17 cellular contexts compared by ENCODE assay signal in genomic region chr2:197204855-197205254, GRCh38.
DNase-seq lines count a peak whose midpoint lies in the region; ATAC-seq, FAIRE-seq and TF ChIP-seq lines count a peak whose summit lies in the region.
"Had no signal": no experiment of that assay in that cellular context is flagged by ENCODE, and none has a peak within 500 bp of the region (broad histone marks: within the 10 kb centered on the region; RNA-seq: fewer than 3 reads in every experiment).

No MANE protein-coding gene starts in this region.

- peak overlapping the region; percentile 93 to 100 (median 98) for H3K27ac Mint-ChIP-seq in naive thymus-derived CD4-positive, alpha-beta T cell
- H3K27ac Mint-ChIP-seq in GM23338 = no peak overlapping the region

- H2AFZ ChIP-seq in HepG2 (ENCODE audit: low read length) (no peak overlapping the region), GM23338 (no peak overlapping the region)

- POLR2A ChIA-PET in HepG2 (lab: Yijun Ruan, JAX) = no interaction called here
- POLR2A ChIA-PET in naive thymus-derived CD4-positive, alpha-beta T cell (lab: Charles Lee) = interaction anchor here (0.7 to 14.4 kb wide), 15 partner anchors 5 to 122 kb away, joined by 3 to 254 read pairs (median 6); partner anchors contain the start of gene ANKRD44

- no peaks in the 10 kb centered on the region for H4K20me1 ChIP-seq in HepG2 (ENCODE audit: insufficient read depth, low read length)
- no peaks in the 10 kb centered on the region for H4K20me1 ChIP-seq in GM23338 (replicated peaks; ENCODE audit: insufficient read depth)

- H3K9me2 ChIP-seq in GM23338 (ENCODE audit: insufficient read depth) = no peaks in the 10 kb centered on the region

- intact Hi-C loops in HepG2 (cut with micrococcal nuclease; ENCODE audit: unreplicated experiment) = loop anchor here (5.0 kb wide), 1 partner anchor 1872 kb away; no protein-coding TSS in a partner anchor
- intact Hi-C loops in naive thymus-derived CD4-positive, alpha-beta T cell (cut with micrococcal nuclease) = loop anchor here in 1 of 2 donors (10.0 kb wide), 1 partner anchor 300 kb away; the partner anchor contains the start of gene HSPE1

- FAIRE-seq in HepG2 (lab: Jason Lieb, UNC) = no peak
- FAIRE-seq: HTR-8/SVneo, kidney had no signal

- H3K79me2 ChIP-seq in HepG2 (ENCODE audit: insufficient read depth, low read length) = no peaks in the 10 kb centered on the region
- no peaks in the 10 kb centered on the region for H3K79me2 ChIP-seq in GM23338 (replicated peaks; ENCODE audit: insufficient read depth)

- H3K4me3 ChIP-seq in liver (ENCODE audit: low read depth in 1 of 3, low read length in 3 of 3) = no peak overlapping the region
- no peak overlapping the region for H3K4me3 ChIP-seq in HepG2 (replicated peaks in 1 of 3; ENCODE audit: insufficient read depth in 1 of 3, low read depth in 2 of 3, low read length in 3 of 3)
- no peak overlapping the region for H3K4me3 ChIP-seq in astrocyte of the spinal cord (ENCODE audit: low read depth, low read length)
- no peak overlapping the region for H3K4me3 ChIP-seq in naive thymus-derived CD4-positive, alpha-beta T cell (ENCODE audit: low read length)
- H3K4me3 ChIP-seq in GM23338 = no peak overlapping the region
- H3K4me3 ChIP-seq: esophagus squamous epithelium, SK-N-MC had no signal

- H3F3A ChIP-seq in GM23338 (replicated peaks; ENCODE audit: low read depth) = no peaks in the 10 kb centered on the region

- ATAC-seq in HepG2 = no peak
- no peak for ATAC-seq in naive thymus-derived CD4-positive, alpha-beta T cell
- ATAC-seq in GM23338 = no peak
- no peak for ATAC-seq in GM21515 (IDR thresholded peaks at IDR 0.05; ENCODE audit: unreplicated experiment)
- no peak for ATAC-seq in GM19463 (IDR thresholded peaks at IDR 0.05; ENCODE audit: unreplicated experiment)
- no peak for ATAC-seq in GM18517 (IDR thresholded peaks at IDR 0.05; ENCODE audit: unreplicated experiment)

- peak overlapping the region in 1 of 2 donors; percentile 21 for H3K27ac ChIP-seq in liver (ENCODE audit: low read depth in 1 of 2, low read length in 2 of 2)
- no peak overlapping the region for H3K27ac ChIP-seq in HepG2 (ENCODE audit: extremely low read length, insufficient read depth, low read length)
- H3K27ac ChIP-seq in naive thymus-derived CD4-positive, alpha-beta T cell (ENCODE audit: low read depth, low read length) = peak overlapping the region; percentile 82
- no peak overlapping the region for H3K27ac ChIP-seq in GM23338 (ENCODE audit: low read depth)
- H3K27ac ChIP-seq: SK-N-MC had no signal

- H3K4me3 Mint-ChIP-seq in naive thymus-derived CD4-positive, alpha-beta T cell = peak overlapping the region; percentile 51 to 87 (median 77)
- no peak overlapping the region for H3K4me3 Mint-ChIP-seq in GM23338

- H3K9ac ChIP-seq in liver (ENCODE audit: low read depth in 1 of 2, low read length in 2 of 2) (no peak overlapping the region), HepG2 (ENCODE audit: insufficient read depth, low read depth, low read length) (no peak overlapping the region)

- in situ Hi-C loops in HepG2 (cut with HindIII; ENCODE audit: extremely low pct_ligation_motif_present, low pct_unique_long_range_greater_than_20kb) = no loop called here
- in situ Hi-C loops in astrocyte of the spinal cord (cut with HindIII; ENCODE audit: low sequenced_read_pairs) = no loop called here

- H3K9me3 ChIP-seq in liver (ENCODE audit: control insufficient read depth in 4 of 4, low read length in 3 of 4) (no peaks in the 10 kb centered on the region), HepG2 (ENCODE audit: low read length) (no peaks in the 10 kb centered on the region)
- H3K9me3 ChIP-seq in naive thymus-derived CD4-positive, alpha-beta T cell (ENCODE audit: control insufficient read depth in 2 of 3, low read length in 3 of 3) = no peaks in the 10 kb centered on the region
- H3K9me3 ChIP-seq: esophagus squamous epithelium had no signal

- TF ChIP-seq RAD21 in liver (IDR thresholded peaks at IDR 0.05) (no peak), HepG2 (CRISPR knock-in tag; IDR thresholded peaks at IDR 0.05) (no peak)

- no peak for TF ChIP-seq EP300 in HepG2 (IDR thresholded peaks at IDR 0.05; ENCODE audit: low read depth in 2 of 2, low read length in 2 of 2)
- no peak for TF ChIP-seq EP300 in HepG2 (CRISPR knock-in tag; IDR thresholded peaks at IDR 0.05; ENCODE audit: borderline replicate concordance)

- peaks cover 14 to 37% (median 32%) of the 10 kb centered on the region in 5 donors for H3K36me3 Mint-ChIP-seq in naive thymus-derived CD4-positive, alpha-beta T cell
- no peaks in the 10 kb centered on the region for H3K36me3 Mint-ChIP-seq in GM23338 (ENCODE audit: low read depth)

- H3K4me1 ChIP-seq in liver (ENCODE audit: control insufficient read depth in 4 of 4, insufficient read depth in 4 of 4, low read length in 3 of 4) (peaks cover 0 to 23% (median 3%) of the 10 kb centered on the region in 4 donors), HepG2 (ENCODE audit: insufficient read depth, low read length) (no peaks in the 10 kb centered on the region), GM23338 (ENCODE audit: insufficient read depth) (no peaks in the 10 kb centered on the region)
- peaks cover 79 to 92% of the 10 kb centered on the region in 2 donors for H3K4me1 ChIP-seq in naive thymus-derived CD4-positive, alpha-beta T cell (ENCODE audit: control insufficient read depth in 2 of 2, insufficient read depth in 2 of 2, low read length in 2 of 2)

- TF ChIP-seq POLR2A in HepG2 (IDR thresholded peaks at IDR 0.05; ENCODE audit: insufficient read depth in 1 of 2, low read depth in 2 of 2, low read length in 2 of 2) = no peak

- WGBS in liver = 81% methylated on average over 2 of the region's 2 CpGs
- 0% methylated on average over 2 of the region's 2 CpGs for WGBS in HepG2 (ENCODE audit: low lambda C conversion rate)

- TF ChIP-seq CTCF in liver (IDR thresholded peaks at IDR 0.05; ENCODE audit: low read depth, low read length, missing input control) (no peak), HepG2 (CRISPR knock-in tag; IDR thresholded peaks at IDR 0.05) (no peak), astrocyte of the spinal cord (IDR thresholded peaks at IDR 0.05; ENCODE audit: low read depth, low read length) (no peak), GM23338 (conservative IDR thresholded peaks at IDR 0.05; ENCODE audit: low read depth in 2 of 2) (no peak)

- H3K27me3 ChIP-seq in liver (ENCODE audit: control insufficient read depth in 4 of 4, insufficient read depth in 4 of 4, low read length in 3 of 4) = no peaks in the 10 kb centered on the region
- H3K27me3 ChIP-seq in HepG2 (ENCODE audit: control insufficient read depth in 1 of 2, insufficient read depth in 2 of 2, low read length in 2 of 2) = no peaks in the 10 kb centered on the region
- H3K27me3 ChIP-seq in naive thymus-derived CD4-positive, alpha-beta T cell (ENCODE audit: control insufficient read depth in 2 of 2, insufficient read depth in 2 of 2, low read length in 2 of 2) = no peaks in the 10 kb centered on the region
- H3K27me3 ChIP-seq in GM23338 (ENCODE audit: insufficient read depth) = no peaks in the 10 kb centered on the region
- H3K27me3 ChIP-seq: esophagus squamous epithelium had no signal

- peaks cover 67 to 98% (median 91%) of the 10 kb centered on the region in 7 donors for H3K4me1 Mint-ChIP-seq in naive thymus-derived CD4-positive, alpha-beta T cell
- H3K4me1 Mint-ChIP-seq in GM23338 = no peaks in the 10 kb centered on the region

- CTCF ChIA-PET in HepG2 (lab: Yijun Ruan, JAX; ENCODE audit: low intra/inter-chr PET ratio, low total read pairs) = no interaction called here
- CTCF ChIA-PET in naive thymus-derived CD4-positive, alpha-beta T cell (lab: Charles Lee) = interaction anchor here (0.7 to 3.0 kb wide), 10 partner anchors 11 to 123 kb away, joined by 3 to 19 read pairs (median 5); partner anchors contain the start of gene ANKRD44

- H3K9me3 Mint-ChIP-seq in naive thymus-derived CD4-positive, alpha-beta T cell = peaks cover 0 to 4% (median 0%) of the 10 kb centered on the region in 11 donors
- H3K9me3 Mint-ChIP-seq in GM23338 = no peaks in the 10 kb centered on the region

- no peak overlapping the region for H3K4me2 ChIP-seq in HepG2 (ENCODE audit: low read depth, low read length)
- no peak overlapping the region for H3K4me2 ChIP-seq in GM23338

- no peaks in the 10 kb centered on the region for H3K36me3 ChIP-seq in liver (ENCODE audit: control insufficient read depth in 4 of 4, insufficient read depth in 3 of 4, low read depth in 1 of 4, low read length in 3 of 4)
- no peaks in the 10 kb centered on the region; a peak in 1 of 5 replicates for H3K36me3 ChIP-seq in HepG2 (replicated peaks in 1 of 2; ENCODE audit: control insufficient read depth in 1 of 2, insufficient read depth in 2 of 2, low read length in 2 of 2)
- H3K36me3 ChIP-seq in naive thymus-derived CD4-positive, alpha-beta T cell (ENCODE audit: control insufficient read depth in 2 of 3, insufficient read depth in 3 of 3, low read length in 3 of 3) = peaks cover 0 to 11% (median 0%) of the 10 kb centered on the region in 3 experiments
- H3K36me3 ChIP-seq in GM23338 (ENCODE audit: insufficient read depth) = no peaks in the 10 kb centered on the region
- H3K36me3 ChIP-seq: esophagus squamous epithelium had no signal

- H3K27me3 Mint-ChIP-seq in naive thymus-derived CD4-positive, alpha-beta T cell = no peaks in the 10 kb centered on the region
- peaks cover 4% of the 10 kb centered on the region for H3K27me3 Mint-ChIP-seq in GM23338 (ENCODE audit: insufficient read depth, low read depth, poor library complexity)

- DNase-seq in HepG2 (ENCODE audit: low spot score) = no peak
- DNase-seq in astrocyte of the spinal cord (ENCODE audit: low read depth, low spot score) = peak; percentile 45
- no peak for DNase-seq in naive thymus-derived CD4-positive, alpha-beta T cell
- no peak for DNase-seq in GM23338 (ENCODE audit: low spot score)
- DNase-seq: esophagus squamous epithelium; GDM1; kidney; NCI-H146; NCI-H748 treated with DMSO at 0.1 percent for 48 hours; stimulated activated CD4-positive, alpha-beta T cell treated with anti-CD3 and anti-CD28 coated beads, Interleukin-1b, Interleukin-23, amount 100 ng/mL, for 48 hours; substantia nigra had no signal

- BruUV-seq in HepG2 (replicated peaks; lab: Mats Ljungman, UMichigan) = no TSS peak

TF ChIP-seq in liver, 16 proteins besides CTCF, POLR2A, EP300 and RAD21:
- TF ChIP-seq SP1 (IDR thresholded peaks at IDR 0.05) (no peak), HNF4A (conservative IDR thresholded peaks at IDR 0.05) (peak; percentile 59)
TF ChIP-seq in liver: peak in this region for 1.

TF ChIP-seq in GM23338, 12 proteins besides CTCF, POLR2A, EP300 and RAD21 (continues in another document):
- TF ChIP-seq STAT1 (IDR thresholded peaks at IDR 0.05; ENCODE audit: unreplicated experiment) (no peak), EZH2 (IDR thresholded peaks at IDR 0.05; ENCODE audit: low read depth, unreplicated experiment) (no peak)
